Comparison of ENCODE assay signal across 8 cellular contexts in the genomic region with DNA sequence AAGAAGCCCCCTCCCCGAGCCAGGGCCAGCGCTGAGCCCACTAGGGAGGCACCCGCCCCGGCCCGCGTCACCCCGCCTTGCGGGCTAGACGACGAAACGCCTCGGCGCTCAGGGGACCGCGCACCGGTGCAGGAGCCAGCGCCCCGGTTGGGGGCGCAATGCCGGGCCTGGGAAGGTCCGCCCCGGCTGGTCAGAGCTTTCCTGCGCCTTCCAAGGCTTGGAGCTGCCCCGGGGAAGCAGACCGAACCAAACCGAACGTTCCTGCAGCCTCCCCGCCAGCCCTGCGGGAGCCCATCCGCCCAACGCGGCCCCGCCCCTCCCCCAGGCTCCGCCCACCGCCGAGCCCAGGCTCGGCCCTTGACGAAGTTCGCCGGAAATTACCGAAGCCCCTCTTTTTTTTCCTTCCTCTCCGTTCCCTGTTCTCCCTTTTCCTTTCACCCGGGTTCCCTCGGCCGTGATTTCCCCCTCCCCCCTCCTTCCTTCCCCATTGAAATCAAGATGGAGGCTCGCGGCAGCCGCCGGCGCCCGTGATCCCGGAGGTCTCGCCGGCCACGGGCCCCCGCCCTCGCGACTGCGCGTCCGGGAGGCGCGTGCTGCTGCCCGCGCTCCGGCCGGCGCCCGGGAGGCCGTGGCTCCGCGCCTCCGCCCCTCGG. TPM values are rescaled to one million over a fixed set of nuclear protein-coding genes. Genes with fewer than 3 reads are reported as not detected.
A peak's percentile ranks its signal among the peaks of the same experiment; 100 is the strongest.
DNase-seq lines count a peak whose midpoint lies in the region; ATAC-seq and TF ChIP-seq lines count a peak whose summit lies in the region.

TRIO (plus strand) TSS at position 487 of the 653 bp plus-strand sequence. CDS start 384 bp downstream, outside the sequence.

- H3K4me3 ChIP-seq in Peyer's patch (peak within 1 kb of the TSS; percentile 76 to 96 (median 85)), fibroblast of the aortic adventitia (ENCODE audit: low read depth, low read length) (peak within 1 kb of the TSS; percentile 87)

- DNase-seq in DMS153 (lab: John Stamatoyannopoulos, UW) (peak; percentile 90), Peyer's patch (peak; percentile 82 to 95 (median 94)), fibroblast of the aortic adventitia (ENCODE audit: low read depth) (peak; percentile 92)
- DNase-seq in activated T-helper 9 cell treated with anti-CD3 and anti-CD28 coated beads, Interleukin-2, amount 50 U/mL, for 16 hours (ENCODE audit: low read depth), result peak; percentile 60
- DNase-seq in stimulated activated naive CD8-positive, alpha-beta T cell treated with anti-CD3 and anti-CD28 coated beads, Interleukin-15, Interleukin-2, amounts not matched to agents 100 U/mL and 50 U/mL, for 24 hours, result peak; percentile 89

- TF ChIP-seq CTCF in Peyer's patch (IDR thresholded peaks at IDR 0.05), result peak in 5 of 6 experiments; percentile 16 to 61 (median 54)
- TF ChIP-seq CTCF in fibroblast of the aortic adventitia (IDR thresholded peaks at IDR 0.05; ENCODE audit: insufficient read depth, low read length), result peak; percentile 54
- peak; percentile 44 to 63 (median 56) for TF ChIP-seq CTCF in nephron (IDR thresholded peaks at IDR 0.05; ENCODE audit: unreplicated experiment in 3 of 3)

- peak; percentile 49 for ATAC-seq in GM21528 (IDR thresholded peaks at IDR 0.05; ENCODE audit: low FRiP score, unreplicated experiment)
- ATAC-seq in stimulated activated naive CD8-positive, alpha-beta T cell treated with anti-CD3 and anti-CD28 coated beads, Interleukin-15, Interleukin-2, amounts not matched to agents 100 U/mL and 50 U/mL, for 24 hours, result peak; percentile 74

- TF ChIP-seq POLR2A in Peyer's patch (IDR thresholded peaks at IDR 0.05), result peak; percentile 8 to 36

- H3K9me3 ChIP-seq in Peyer's patch, result no peaks in the 10 kb centered on the region

- H3K27ac Mint-ChIP-seq in IgD-negative memory B cell (peak within 1 kb of the TSS; percentile 93 to 97 (median 96)), nephron (peak within 1 kb of the TSS; percentile 66 to 95 (median 92))

- H3K9me3 Mint-ChIP-seq in IgD-negative memory B cell (no peaks in the 10 kb centered on the region), nephron (peaks cover 6% of the 10 kb centered on the region)

- peaks cover 22 to 33% (median 25%) of the 10 kb centered on the region in 3 donors for H3K4me1 Mint-ChIP-seq in IgD-negative memory B cell
- H3K4me1 Mint-ChIP-seq in nephron, result peaks cover 65% of the 10 kb centered on the region

- H3K4me1 ChIP-seq in Peyer's patch, result peaks cover 0 to 26% (median 12%) of the 10 kb centered on the region in 4 donors

- H3K27me3 Mint-ChIP-seq in IgD-negative memory B cell (no peaks in the 10 kb centered on the region), nephron (ENCODE audit: low read depth) (peaks cover 13% of the 10 kb centered on the region)

- peak within 1 kb of the TSS; percentile 86 to 97 (median 92) for H3K27ac ChIP-seq in Peyer's patch

- H3K36me3 ChIP-seq in Peyer's patch, result no peaks in the 10 kb centered on the region

- H3K36me3 Mint-ChIP-seq in IgD-negative memory B cell (no peaks in the 10 kb centered on the region), nephron (ENCODE audit: low read depth) (no peaks in the 10 kb centered on the region)

- H3K4me3 Mint-ChIP-seq in IgD-negative memory B cell, result peak within 1 kb of the TSS; percentile 90 to 95 (median 94)
- peak within 1 kb of the TSS; percentile 91 to 96 (median 94) for H3K4me3 Mint-ChIP-seq in nephron

- no peaks in the 10 kb centered on the region for H3K27me3 ChIP-seq in Peyer's patch

RNA-seq across cellular contexts. Expression of gene TRIO, which starts in this region (rescaled TPM):
- polyA plus RNA-seq in IgD-negative memory B cell, result 8.5 TPM
- total RNA-seq in Peyer's patch (100 to 1,000 TPM; 171 to 456 (median 340) TPM), fibroblast of the aortic adventitia (ENCODE audit: low replicate concordance) (211 and 222 TPM in 2 replicates)

Comparison
In these comparisons a context has a peak if more than half of its experiments do, and no peak if none do; other contexts are left out.
1. Peak in every context shown above with its lines: DNase-seq, ATAC-seq, H3K4me3 ChIP-seq and H3K27ac ChIP-seq.